Comparison of ENCODE assay signal across 8 cellular contexts in genomic region chr19:661427-662196, GRCh38. TPM values are rescaled to one million over a fixed set of nuclear protein-coding genes. Genes with fewer than 3 reads are reported as not detected.
DNase-seq lines count a peak whose midpoint lies in the region; ATAC-seq and TF ChIP-seq lines count a peak whose summit lies in the region.

No MANE protein-coding gene starts in this region.

- H3K4me3 ChIP-seq in Caco-2 (ENCODE audit: low read depth, low read length) (peak overlapping the region; percentile 96), LNCaP clone FGC (ENCODE audit: low read depth, low read length) (peak overlapping the region; percentile 94), fibroblast of lung (replicated peaks in 1 of 4; ENCODE audit: control extremely low read depth in 1 of 4, insufficient read depth in 1 of 4, low read depth in 3 of 4, low read length in 4 of 4) (peak overlapping the region; percentile 45 to 80 (median 70)), sigmoid colon (peak overlapping the region; percentile 79 to 100 (median 99))

- H3K27me3 Mint-ChIP-seq in Caco-2 (ENCODE audit: insufficient read depth, unreplicated experiment): no peaks in the 10 kb centered on the region

- H3K4me1 ChIP-seq in Caco-2 (peaks cover 27% of the 10 kb centered on the region), fibroblast of lung (ENCODE audit: control insufficient read depth, extremely low read depth, insufficient read depth, low read length) (peaks cover 4% of the 10 kb centered on the region), sigmoid colon (peaks cover 0 to 77% (median 73%) of the 10 kb centered on the region in 4 donors)

- H3K36me3 Mint-ChIP-seq in Caco-2 (ENCODE audit: insufficient read depth, unreplicated experiment): peaks cover 43% of the 10 kb centered on the region

- TSS peak; percentile 48 for BruUV-seq in Caco-2 (replicated peaks; lab: Mats Ljungman, UMichigan)

- POLR2A ChIA-PET in Caco-2 (lab: Charles Lee): no interaction called here

- TF ChIP-seq CTCF in Caco-2 (IDR thresholded peaks at IDR 0.05; ENCODE audit: insufficient read depth in 1 of 2, low read depth in 1 of 2, low read length in 1 of 2, severe bottlenecking in 1 of 2, unreplicated experiment in 1 of 2) (no peak), LNCaP clone FGC (IDR thresholded peaks at IDR 0.05; ENCODE audit: control insufficient read depth, extremely low read depth, insufficient read depth) (no peak), fibroblast of lung (conservative IDR thresholded peaks at IDR 0.05 in 1 of 2, IDR thresholded peaks at IDR 0.05 in 1 of 2; ENCODE audit: low read depth in 1 of 2, low read length in 2 of 2) (no peak), sigmoid colon (IDR thresholded peaks at IDR 0.05) (no peak)

- WGBS in sigmoid colon, 2 donors: 2 to 7% methylated on average over 31 of the region's 31 CpGs

- H3K27me3 ChIP-seq in Caco-2 (replicated peaks; ENCODE audit: control insufficient read depth, insufficient read depth, low read length) (no peaks in the 10 kb centered on the region), fibroblast of lung (ENCODE audit: control insufficient read depth, insufficient read depth, low read length) (no peaks in the 10 kb centered on the region), sigmoid colon (no peaks in the 10 kb centered on the region)

- CTCF ChIA-PET in Caco-2 (lab: Charles Lee): no interaction called here

- no peak for DNase-seq in Caco-2
- no peak for DNase-seq in LNCaP clone FGC (ENCODE audit: low read depth)
- DNase-seq in activated T-cell treated with anti-CD3 and anti-CD28 coated beads for 4 hours: peak; percentile 48
- DNase-seq in fibroblast of lung (ENCODE audit: low read depth in 2 of 2): no peak
- peak; percentile 71 for DNase-seq in sigmoid colon
- no peak for DNase-seq in DMS153 treated with DMSO at 0.1 percent for 48 hours (lab: John Stamatoyannopoulos, UW; ENCODE audit: unreplicated experiment)
- DNase-seq in 8988T: no peak

- H3K27ac Mint-ChIP-seq in Caco-2 (ENCODE audit: unreplicated experiment): peak overlapping the region; percentile 76

- H3K4me1 Mint-ChIP-seq in Caco-2 (ENCODE audit: low read depth, unreplicated experiment): no peaks in the 10 kb centered on the region

- H3K9me3 Mint-ChIP-seq in Caco-2 (ENCODE audit: unreplicated experiment): no peaks in the 10 kb centered on the region

- no peak for TF ChIP-seq EP300 in sigmoid colon (IDR thresholded peaks at IDR 0.05)

- peaks cover 63% of the 10 kb centered on the region for H3K79me2 ChIP-seq in fibroblast of lung (ENCODE audit: control insufficient read depth, insufficient read depth, low read length)

- H4K20me1 ChIP-seq in fibroblast of lung (ENCODE audit: control insufficient read depth, extremely low read depth, insufficient read depth, low read length): peaks cover 3% of the 10 kb centered on the region

- peak overlapping the region; percentile 73 for H3K9ac ChIP-seq in fibroblast of lung (ENCODE audit: insufficient read depth, low read length)

- peak overlapping the region; percentile 64 for H3K27ac ChIP-seq in fibroblast of lung (ENCODE audit: insufficient read depth, low read length)
- peak overlapping the region; percentile 96 to 99 (median 96) for H3K27ac ChIP-seq in sigmoid colon

- H3K4me3 Mint-ChIP-seq in Caco-2 (ENCODE audit: unreplicated experiment): peak overlapping the region; percentile 75

- H3K36me3 ChIP-seq in Caco-2 (ENCODE audit: control insufficient read depth, insufficient read depth, low read length): peaks cover 3% of the 10 kb centered on the region
- H3K36me3 ChIP-seq in fibroblast of lung (ENCODE audit: control insufficient read depth, insufficient read depth, low read length): peaks cover 6% of the 10 kb centered on the region
- H3K36me3 ChIP-seq in sigmoid colon: no peaks in the 10 kb centered on the region

- intact Hi-C loops in Caco-2 (cut with micrococcal nuclease; ENCODE audit: unreplicated experiment): loop anchor here (2.0 to 5.0 kb wide), 2 partner anchors 19 to 91 kb away; partner anchors contain the start of gene MISP
- intact Hi-C loops in sigmoid colon (cut with DNase I): loop anchor here (2.0 to 5.0 kb wide), 3 partner anchors 23 to 136 kb away; partner anchors contain the start of genes FGF22, PALM and PTBP1

- no peak for ATAC-seq in HG03280 (IDR thresholded peaks at IDR 0.05; ENCODE audit: unreplicated experiment)

- no peak for TF ChIP-seq POLR2A in sigmoid colon (IDR thresholded peaks at IDR 0.05)

- H3K9me3 ChIP-seq in Caco-2 (no peaks in the 10 kb centered on the region), fibroblast of lung (ENCODE audit: control insufficient read depth, insufficient read depth, low read depth, low read length) (no peaks in the 10 kb centered on the region), sigmoid colon (no peaks in the 10 kb centered on the region)

- H2AFZ ChIP-seq in fibroblast of lung (ENCODE audit: low read length): no peak overlapping the region

- peak overlapping the region; percentile 88 for H3K4me2 ChIP-seq in fibroblast of lung (ENCODE audit: extremely low read depth, insufficient read depth, low read length)

RNA-seq across cellular contexts. Expression of gene RNF126, which starts 1.4 kb away (rescaled TPM):
- total RNA-seq in Caco-2 (2022) (74.6 and 77.9 TPM in 2 replicates), fibroblast of lung (12.1 and 18.0 TPM in 2 replicates), sigmoid colon (10 to 100 TPM; 39.2 to 57.1 (median 55.5) TPM)
- polyA plus RNA-seq in fibroblast of lung (7.8 and 10.7 TPM in 2 replicates), sigmoid colon (10 to 100 TPM; 33.5 to 58.8 (median 35.4) TPM)
- polyA plus RNA-seq in fibroblast of lung (2012): 23.5 and 35.0 TPM in 2 replicates
- 9.1 and 10.1 TPM in 2 replicates for polyA minus RNA-seq in fibroblast of lung (ENCODE audit: low replicate concordance)

RNA-seq across cellular contexts. Expression of gene FSTL3, which starts 14.6 kb away (rescaled TPM):
- 26.3 and 31.2 TPM in 2 replicates for total RNA-seq in Caco-2 (2022)
- 26.8 and 36.5 TPM in 2 replicates for total RNA-seq in fibroblast of lung
- polyA plus RNA-seq in fibroblast of lung: 10.2 and 18.6 TPM in 2 replicates
- 16.7 and 28.3 TPM in 2 replicates for polyA plus RNA-seq in fibroblast of lung (2012)
- 11.8 and 20.3 TPM in 2 replicates for polyA minus RNA-seq in fibroblast of lung (ENCODE audit: low replicate concordance)
- 100 to 1,000 TPM in 2 of 4 donors, 10 to 100 TPM in 2; 35.7 to 118 (median 107) TPM for total RNA-seq in sigmoid colon
- 10 to 100 TPM in 1 of 3 donors, 1 to 10 TPM in 2; 1.6 to 17.8 (median 6.0) TPM for polyA plus RNA-seq in sigmoid colon

RNA-seq across cellular contexts. Expression of gene FGF22, which starts 21.9 kb away (rescaled TPM):
- total RNA-seq in Caco-2 (2022) (0.68 TPM in 1 of 2 replicates, not detected in the other), fibroblast of lung (under 0.01 TPM in 1 of 2 replicates, not detected in the other), sigmoid colon (1 to 10 TPM in 1 of 4 donors, under 1 TPM in 1, not detected in 2; 0.99 to 1.7 TPM)
- polyA plus RNA-seq in fibroblast of lung (0.06 TPM in 1 of 2 replicates, not detected in the other), sigmoid colon (under 1 TPM in 1 of 3 donors, not detected in 2; 0.20 TPM)
- 0.24 TPM in 1 of 2 replicates, not detected in the other for polyA plus RNA-seq in fibroblast of lung (2012)
- polyA minus RNA-seq in fibroblast of lung (ENCODE audit: low replicate concordance): not detected in 2 replicates

RNA-seq across cellular contexts. Expression of gene POLRMT, which starts 28.3 kb away (rescaled TPM):
- 93.3 and 95.8 TPM in 2 replicates for total RNA-seq in Caco-2 (2022)
- total RNA-seq in fibroblast of lung: 17.2 and 21.5 TPM in 2 replicates
- 7.3 and 13.5 TPM in 2 replicates for polyA plus RNA-seq in fibroblast of lung
- polyA plus RNA-seq in fibroblast of lung (2012): 24.2 and 33.4 TPM in 2 replicates
- polyA minus RNA-seq in fibroblast of lung (ENCODE audit: low replicate concordance): 115 and 194 TPM in 2 replicates
- total RNA-seq in sigmoid colon: 10 to 100 TPM; 18.2 to 26.3 (median 22.3) TPM
- polyA plus RNA-seq in sigmoid colon: 10 to 100 TPM; 16.8 to 63.0 (median 30.3) TPM

RNA-seq across cellular contexts. Expression of gene PRSS57, which starts 33.6 kb away (rescaled TPM):
- total RNA-seq in Caco-2 (2022) (not detected in 2 replicates), fibroblast of lung (not detected in 2 replicates), sigmoid colon (not detected)
- polyA plus RNA-seq in fibroblast of lung (not detected in 2 replicates), sigmoid colon (under 1 TPM in 1 of 3 donors, not detected in 2; 0.15 TPM)
- not detected in 2 replicates for polyA plus RNA-seq in fibroblast of lung (2012)
- polyA minus RNA-seq in fibroblast of lung (ENCODE audit: low replicate concordance): not detected in 2 replicates

Comparison
In these comparisons a context has a peak if more than half of its experiments do, and no peak if none do; other contexts are left out.
1. DNase-seq: peak in activated T-cell treated with anti-CD3 and anti-CD28 coated beads for 4 hours (single experiment) and sigmoid colon (single experiment); none in Caco-2 (0 of 2), LNCaP clone FGC (single experiment), fibroblast of lung (0 of 2), DMS153 treated with DMSO at 0.1 percent for 48 hours (single experiment) and 8988T (single experiment).
2. Peak in every context shown above with its lines, with median percentiles within 50 percentile points of each other: H3K4me3 ChIP-seq.